ENCODE assay signal across 22 cellular contexts in genomic region chr16:10805362-10805761, GRCh38. TPM values are rescaled to one million over a fixed set of nuclear protein-coding genes. Genes with fewer than 3 reads are reported as not detected.
DNase-seq lines count a peak whose midpoint lies in the region; ATAC-seq and TF ChIP-seq lines count a peak whose summit lies in the region.
"Had no signal": no experiment of that assay in that cellular context is flagged by ENCODE, and none has a peak within 500 bp of the region (broad histone marks: within the 10 kb centered on the region; RNA-seq: fewer than 3 reads in every experiment).

No MANE protein-coding gene starts in this region.

- intact Hi-C loops in activated B cell treated with CpG ODN at 0.5 μM for 24 hours (cut with micrococcal nuclease), result loop anchor here (5.0 kb wide), 1 partner anchor 63 kb away; the partner anchor contains the start of gene NUBP1

- TF ChIP-seq CTCF in activated B cell treated with CpG ODN at 0.5 μM for 24 hours (IDR thresholded peaks at IDR 0.05), result no peak

- POLR2A ChIA-PET in activated B cell treated with CpG ODN at 0.5 μM for 24 hours (lab: Charles Lee), result interaction anchor here (0.6 to 4.9 kb wide), 4 partner anchors 8 to 72 kb away, joined by 3 to 39 read pairs (median 18); partner anchors contain the start of gene CIITA

- DNase-seq in ELR (ENCODE audit: low read depth) (peak; percentile 9), activated B cell treated with CpG ODN at 0.5 μM for 24 hours (no peak)
- DNase-seq in stimulated activated CD4-positive, alpha-beta T cell treated with anti-CD3 and anti-CD28 coated beads, Interleukin-12 subunit alpha, Interleukin-12 subunit beta, amount 100 ng/mL, for 4 hours, result no peak
- DNase-seq: BE2C, DMS153, NCI-H1048, NCI-H1417, NCI-H1694, NCI-H2029 treated with DMSO at 0.1 percent for 48 hours, NCI-H446 treated with DMSO at 0.1 percent for 48 hours, NCI-H526, SHP77 treated with DMSO at 0.1 percent for 48 hours, SK-N-SH, SW 1271 had no signal

- H3K4me3 Mint-ChIP-seq in activated B cell treated with CpG ODN at 0.5 μM for 24 hours, result peak overlapping the region; percentile 15
- H3K4me3 Mint-ChIP-seq in stimulated activated memory B cell treated with anti-CD40 and anti-IgM and Interleukin-4, amounts not matched to agents 10 μg/mL and 1 μg/mL and 100 μg/mL, for 72 hours, result no peak overlapping the region

- H3K4me1 Mint-ChIP-seq in activated B cell treated with CpG ODN at 0.5 μM for 24 hours, result peaks cover 71% of the 10 kb centered on the region
- peaks cover 66% of the 10 kb centered on the region for H3K4me1 Mint-ChIP-seq in stimulated activated memory B cell treated with anti-CD40 and anti-IgM and Interleukin-4, amounts not matched to agents 10 μg/mL and 1 μg/mL and 100 μg/mL, for 72 hours

- no peaks in the 10 kb centered on the region for H3K27me3 Mint-ChIP-seq in activated B cell treated with CpG ODN at 0.5 μM for 24 hours
- no peaks in the 10 kb centered on the region for H3K27me3 Mint-ChIP-seq in stimulated activated memory B cell treated with anti-CD40 and anti-IgM and Interleukin-4, amounts not matched to agents 10 μg/mL and 1 μg/mL and 100 μg/mL, for 72 hours
- H3K27me3 Mint-ChIP-seq: IgD-negative memory B cell had no signal

- H3K27ac Mint-ChIP-seq in activated B cell treated with CpG ODN at 0.5 μM for 24 hours, result peak overlapping the region; percentile 89
- peak overlapping the region; percentile 89 for H3K27ac Mint-ChIP-seq in stimulated activated memory B cell treated with anti-CD40 and anti-IgM and Interleukin-4, amounts not matched to agents 10 μg/mL and 1 μg/mL and 100 μg/mL, for 72 hours

- CTCF ChIA-PET in activated B cell treated with CpG ODN at 0.5 μM for 24 hours (lab: Charles Lee), result no interaction called here

- no peaks in the 10 kb centered on the region for H3K36me3 Mint-ChIP-seq in activated B cell treated with CpG ODN at 0.5 μM for 24 hours (ENCODE audit: low read depth)
- no peaks in the 10 kb centered on the region for H3K36me3 Mint-ChIP-seq in stimulated activated memory B cell treated with anti-CD40 and anti-IgM and Interleukin-4, amounts not matched to agents 10 μg/mL and 1 μg/mL and 100 μg/mL, for 72 hours
- H3K36me3 Mint-ChIP-seq: IgD-negative memory B cell had no signal

- ATAC-seq in HG02885 (IDR thresholded peaks at IDR 0.05; ENCODE audit: poor library complexity, unreplicated experiment) (peak; percentile 44), activated B cell treated with CpG ODN at 0.5 μM for 24 hours (ENCODE audit: low read depth) (peak; percentile 23), GM21529 (IDR thresholded peaks at IDR 0.05; ENCODE audit: unreplicated experiment) (no peak), GM21528 (IDR thresholded peaks at IDR 0.05; ENCODE audit: low FRiP score, unreplicated experiment) (no peak), HG02884 (IDR thresholded peaks at IDR 0.05; ENCODE audit: unreplicated experiment) (no peak)
- ATAC-seq in stimulated activated memory B cell treated with anti-CD40 and anti-IgM and Interleukin-4, amounts not matched to agents 10 μg/mL and 1 μg/mL and 100 μg/mL, for 72 hours, result no peak
- ATAC-seq: Panc1 had no signal

- no peaks in the 10 kb centered on the region for H3K9me3 Mint-ChIP-seq in activated B cell treated with CpG ODN at 0.5 μM for 24 hours
- no peaks in the 10 kb centered on the region for H3K9me3 Mint-ChIP-seq in stimulated activated memory B cell treated with anti-CD40 and anti-IgM and Interleukin-4, amounts not matched to agents 10 μg/mL and 1 μg/mL and 100 μg/mL, for 72 hours
- H3K9me3 Mint-ChIP-seq: IgD-negative memory B cell had no signal

RNA-seq across cellular contexts. Expression of gene TVP23A, which starts 13.2 kb away (rescaled TPM):
- total RNA-seq in activated B cell treated with CpG ODN at 0.5 μM for 24 hours, result 1.6 and 2.0 TPM in 2 replicates
- total RNA-seq: G401 had no signal

Comparison
In these comparisons a context has a peak if more than half of its experiments do, and no peak if none do; other contexts are left out.
1. ATAC-seq: peak in HG02885 (single experiment) and activated B cell treated with CpG ODN at 0.5 μM for 24 hours (single experiment); none in stimulated activated memory B cell treated with anti-CD40 and anti-IgM and Interleukin-4, amounts not matched to agents 10 μg/mL and 1 μg/mL and 100 μg/mL, for 72 hours (single experiment), GM21529 (single experiment), GM21528 (single experiment) and HG02884 (single experiment).